8 cellular contexts compared by ENCODE assay signal in genomic region chr18:33576999-33577687, GRCh38. TPM values are rescaled to one million over a fixed set of nuclear protein-coding genes. Genes with fewer than 3 reads are reported as not detected.
DNase-seq lines count a peak whose midpoint lies in the region; ATAC-seq and TF ChIP-seq lines count a peak whose summit lies in the region.

No MANE protein-coding gene starts in this region.

- H3K36me3 ChIP-seq in heart left ventricle (no peaks in the 10 kb centered on the region), mammary epithelial cell (ENCODE audit: insufficient read depth, low read length) (no peaks in the 10 kb centered on the region), mesenchymal stem cell (ENCODE audit: control insufficient read depth in 1 of 2, insufficient read depth in 2 of 2, low read depth in 1 of 2, low read length in 2 of 2) (no peaks in the 10 kb centered on the region), upper lobe of right lung (no peaks in the 10 kb centered on the region)

- H4K91ac ChIP-seq in mesenchymal stem cell (ENCODE audit: low read length), result no peak overlapping the region

- H2AK5ac ChIP-seq in mesenchymal stem cell (ENCODE audit: low read length, severe bottlenecking), result no peak overlapping the region

- H3K4me1 ChIP-seq in heart left ventricle (peaks cover 0 to 8% (median 0%) of the 10 kb centered on the region in 12 donors), mammary epithelial cell (ENCODE audit: insufficient read depth, low read length) (peaks cover 8% of the 10 kb centered on the region), mesenchymal stem cell (ENCODE audit: control insufficient read depth, insufficient read depth, low read depth, low read length) (peaks cover 5% of the 10 kb centered on the region), upper lobe of right lung (peaks cover 8% of the 10 kb centered on the region)

- H3K4me2 ChIP-seq in mammary epithelial cell (ENCODE audit: insufficient read depth, low read depth, low read length) (no peak overlapping the region), mesenchymal stem cell (ENCODE audit: low read length, poor library complexity, severe bottlenecking) (peak overlapping the region; percentile 100)

- no peaks in the 10 kb centered on the region for H4K20me1 ChIP-seq in mammary epithelial cell (ENCODE audit: insufficient read depth, low read length)

- peak overlapping the region in 1 of 2 experiments; percentile 51 for H2BK12ac ChIP-seq in mesenchymal stem cell (ENCODE audit: low read length in 2 of 2)

- no peak for DNase-seq in heart left ventricle
- no peak for DNase-seq in Right ventricle myocardium superior
- DNase-seq in mammary epithelial cell, result no peak
- no peak for DNase-seq in mesenchymal stem cell
- no peak for DNase-seq in upper lobe of right lung
- DNase-seq in activated CD4-positive, alpha-beta memory T cell treated with anti-CD3 and anti-CD28 coated beads, Interleukin-2, amount 10 ng/mL, durations not matched to agents 7 days and 5 days, result no peak
- DNase-seq in HuH-7 (ENCODE audit: low spot score), result no peak
- DNase-seq in glomerular visceral epithelial cell (ENCODE audit: extremely low spot score), result no peak

- no peak for TF ChIP-seq CTCF in heart left ventricle (IDR thresholded peaks at IDR 0.05)
- TF ChIP-seq CTCF in mammary epithelial cell (conservative IDR thresholded peaks at IDR 0.05 in 1 of 2, IDR thresholded peaks at IDR 0.05 in 1 of 2; ENCODE audit: extremely low read depth in 1 of 2, insufficient read depth in 1 of 2, low read depth in 1 of 2, low read length in 2 of 2), result no peak
- no peak for TF ChIP-seq CTCF in upper lobe of right lung (IDR thresholded peaks at IDR 0.05)

- no peak for TF ChIP-seq POLR2A in heart left ventricle (IDR thresholded peaks at IDR 0.05)

- no peak overlapping the region for H3K23ac ChIP-seq in mesenchymal stem cell (ENCODE audit: low read length in 2 of 2)

- no peak overlapping the region for H4K8ac ChIP-seq in mesenchymal stem cell (ENCODE audit: low read length)

- peaks cover 0 to 22% (median 0%) of the 10 kb centered on the region in 9 donors for H3K27me3 ChIP-seq in heart left ventricle
- peaks cover 47% of the 10 kb centered on the region for H3K27me3 ChIP-seq in mammary epithelial cell (ENCODE audit: insufficient read depth, low read length)
- peaks cover 0 to 28% of the 10 kb centered on the region in 2 experiments for H3K27me3 ChIP-seq in mesenchymal stem cell (ENCODE audit: control insufficient read depth in 1 of 2, insufficient read depth in 1 of 2, low read length in 2 of 2)
- peaks cover 33% of the 10 kb centered on the region for H3K27me3 ChIP-seq in upper lobe of right lung

- H3K79me1 ChIP-seq in mesenchymal stem cell (replicated peaks; ENCODE audit: low read length, poor library complexity, severe bottlenecking), result peaks cover 1% of the 10 kb centered on the region

- H3K9ac ChIP-seq in mammary epithelial cell (ENCODE audit: insufficient read depth, low read length), result no peak overlapping the region
- peak overlapping the region; percentile 78 for H3K9ac ChIP-seq in mesenchymal stem cell (ENCODE audit: low read length)

- H3K9me3 Mint-ChIP-seq in activated CD4-positive, alpha-beta memory T cell treated with anti-CD3 and anti-CD28 coated beads, Interleukin-2, amount 10 ng/mL, durations not matched to agents 7 days and 5 days, result no peaks in the 10 kb centered on the region

- ATAC-seq in heart left ventricle (no peak), Right ventricle myocardium superior (ENCODE audit: poor library complexity) (no peak), upper lobe of right lung (no peak)

- peaks cover 9% of the 10 kb centered on the region for H3K27me3 Mint-ChIP-seq in activated CD4-positive, alpha-beta memory T cell treated with anti-CD3 and anti-CD28 coated beads, Interleukin-2, amount 10 ng/mL, durations not matched to agents 7 days and 5 days

- H3K79me2 ChIP-seq in mammary epithelial cell (ENCODE audit: insufficient read depth, low read length), result no peaks in the 10 kb centered on the region

- H3K4me3 ChIP-seq in heart left ventricle, result peak overlapping the region in 11 of 12 donors; percentile 56 to 88 (median 75)
- H3K4me3 ChIP-seq in mammary epithelial cell (replicated peaks in 1 of 3; ENCODE audit: insufficient read depth in 1 of 3, low read depth in 2 of 3, low read length in 3 of 3), result no peak overlapping the region
- H3K4me3 ChIP-seq in mesenchymal stem cell (ENCODE audit: insufficient read depth in 1 of 2, low read depth in 1 of 2, low read length in 2 of 2), result peak overlapping the region; percentile 89 to 96
- peak overlapping the region; percentile 58 for H3K4me3 ChIP-seq in upper lobe of right lung

- H3K27ac ChIP-seq in heart left ventricle, result peak overlapping the region; percentile 78 to 94 (median 88)
- H3K27ac ChIP-seq in mammary epithelial cell (ENCODE audit: insufficient read depth, low read depth, low read length), result no peak overlapping the region
- no peak overlapping the region for H3K27ac ChIP-seq in mesenchymal stem cell (ENCODE audit: low read length, poor library complexity, severe bottlenecking)
- H3K27ac ChIP-seq in upper lobe of right lung, result peak overlapping the region; percentile 79

- WGBS in heart left ventricle, 4 donors, result 8 to 13% (median 10%) methylated on average over 8 of the region's 8 CpGs
- 19% methylated on average over 8 of the region's 8 CpGs for WGBS in mammary epithelial cell (ENCODE audit: low coverage, missing lambda C conversion rate)
- 33% methylated on average over 6 of the region's 8 CpGs for WGBS in mesenchymal stem cell

- intact Hi-C loops in heart left ventricle (cut with DNase I), result loop anchor here in 2 of 10 donors (10.0 kb wide), 2 partner anchors 68 to 138 kb away; no protein-coding TSS in a partner anchor
- intact Hi-C loops in Right ventricle myocardium superior (cut with DNase I), result no loop called here
- intact Hi-C loops in mammary epithelial cell (cut with micrococcal nuclease), result no loop called here
- intact Hi-C loops in upper lobe of right lung (cut with DNase I), result no loop called here

- H2BK15ac ChIP-seq in mesenchymal stem cell (ENCODE audit: low read depth, poor library complexity, severe bottlenecking), result no peak overlapping the region

- in situ Hi-C loops in mammary epithelial cell (cut with MboI; ENCODE audit: low sequenced_read_pairs in 2 of 2), result no loop called here

- H3K4me1 Mint-ChIP-seq in activated CD4-positive, alpha-beta memory T cell treated with anti-CD3 and anti-CD28 coated beads, Interleukin-2, amount 10 ng/mL, durations not matched to agents 7 days and 5 days, result peaks cover 4% of the 10 kb centered on the region

- no peak overlapping the region for H3K27ac Mint-ChIP-seq in activated CD4-positive, alpha-beta memory T cell treated with anti-CD3 and anti-CD28 coated beads, Interleukin-2, amount 10 ng/mL, durations not matched to agents 7 days and 5 days

- no peak overlapping the region for H2BK120ac ChIP-seq in mesenchymal stem cell (ENCODE audit: low read depth, low read length)

- H3K18ac ChIP-seq in mesenchymal stem cell (ENCODE audit: low read depth in 1 of 2, low read length in 2 of 2), result peak overlapping the region in 1 of 2 experiments; percentile 89

- dilution Hi-C loops in mammary epithelial cell (cut with HindIII; ENCODE audit: low sequenced_read_pairs), result no loop called here

- H3K14ac ChIP-seq in mesenchymal stem cell (ENCODE audit: low read length in 2 of 2), result no peak overlapping the region

- no peaks in the 10 kb centered on the region for H3K36me3 Mint-ChIP-seq in activated CD4-positive, alpha-beta memory T cell treated with anti-CD3 and anti-CD28 coated beads, Interleukin-2, amount 10 ng/mL, durations not matched to agents 7 days and 5 days (ENCODE audit: low read depth)

- POLR2A ChIA-PET in activated CD4-positive, alpha-beta memory T cell treated with anti-CD3 and anti-CD28 coated beads, Interleukin-2, amount 10 ng/mL, durations not matched to agents 7 days and 5 days (lab: Charles Lee), result no interaction called here

- no peak overlapping the region for H2BK5ac ChIP-seq in mesenchymal stem cell (ENCODE audit: low read depth, low read length, poor library complexity, severe bottlenecking)

- CTCF ChIA-PET in mammary epithelial cell (lab: Charles Lee; ENCODE audit: low non-redundant PET), result no interaction called here
- CTCF ChIA-PET in activated CD4-positive, alpha-beta memory T cell treated with anti-CD3 and anti-CD28 coated beads, Interleukin-2, amount 10 ng/mL, durations not matched to agents 7 days and 5 days (lab: Charles Lee), result no interaction called here

- H3K4me3 Mint-ChIP-seq in activated CD4-positive, alpha-beta memory T cell treated with anti-CD3 and anti-CD28 coated beads, Interleukin-2, amount 10 ng/mL, durations not matched to agents 7 days and 5 days, result no peak overlapping the region

- H2AFZ ChIP-seq in mammary epithelial cell (ENCODE audit: low read depth, low read length), result peak overlapping the region; percentile 88
- peak overlapping the region; percentile 96 for H2AFZ ChIP-seq in mesenchymal stem cell (ENCODE audit: low read depth, low read length)

- H3K4ac ChIP-seq in mesenchymal stem cell (ENCODE audit: low read depth in 1 of 2, low read length in 2 of 2), result no peak overlapping the region

- H3K9me3 ChIP-seq in heart left ventricle (no peaks in the 10 kb centered on the region), mammary epithelial cell (replicated peaks; ENCODE audit: insufficient read depth, low read length) (no peaks in the 10 kb centered on the region), mesenchymal stem cell (ENCODE audit: control insufficient read depth, low read length) (no peaks in the 10 kb centered on the region), upper lobe of right lung (no peaks in the 10 kb centered on the region)

- BruUV-seq in mammary epithelial cell (replicated peaks; lab: Mats Ljungman, UMichigan), result no TSS peak

RNA-seq across cellular contexts. Expression of gene ASXL3, which starts 0.9 kb away (rescaled TPM):
- total RNA-seq in heart left ventricle, result 1 to 10 TPM; 1.6 to 8.9 (median 3.9) TPM
- under 1 TPM; 0.65 to 0.69 TPM for polyA plus RNA-seq in heart left ventricle
- 3.6 TPM for total RNA-seq in Right ventricle myocardium superior
- total RNA-seq in mammary epithelial cell, result under 1 TPM in 1 of 2 donors, not detected in 1; 0.50 TPM
- not detected for polyA plus RNA-seq in mammary epithelial cell
- polyA minus RNA-seq in mammary epithelial cell, result not detected
- 0.68 TPM for polyA plus RNA-seq in mesenchymal stem cell (2013, experiment 1 of 2)
- polyA plus RNA-seq in mesenchymal stem cell (2013, experiment 2 of 2), result 0.63 TPM
- total RNA-seq in upper lobe of right lung, result 1.3 TPM
- total RNA-seq in activated CD4-positive, alpha-beta memory T cell treated with anti-CD3 and anti-CD28 coated beads, Interleukin-2, amount 10 ng/mL, durations not matched to agents 7 days and 5 days, result not detected

Comparison
In these comparisons a context has a peak if more than half of its experiments do, and no peak if none do; other contexts are left out.
1. H3K27ac ChIP-seq: peak in heart left ventricle (12 of 12) and upper lobe of right lung (single experiment); none in mammary epithelial cell (single experiment) and mesenchymal stem cell (single experiment).
2. H3K4me3 ChIP-seq: peak in heart left ventricle (11 of 12), mesenchymal stem cell (2 of 2) and upper lobe of right lung (single experiment); none in mammary epithelial cell (0 of 3).